ENCODE assay signal across 3 cellular contexts in the genomic region with DNA sequence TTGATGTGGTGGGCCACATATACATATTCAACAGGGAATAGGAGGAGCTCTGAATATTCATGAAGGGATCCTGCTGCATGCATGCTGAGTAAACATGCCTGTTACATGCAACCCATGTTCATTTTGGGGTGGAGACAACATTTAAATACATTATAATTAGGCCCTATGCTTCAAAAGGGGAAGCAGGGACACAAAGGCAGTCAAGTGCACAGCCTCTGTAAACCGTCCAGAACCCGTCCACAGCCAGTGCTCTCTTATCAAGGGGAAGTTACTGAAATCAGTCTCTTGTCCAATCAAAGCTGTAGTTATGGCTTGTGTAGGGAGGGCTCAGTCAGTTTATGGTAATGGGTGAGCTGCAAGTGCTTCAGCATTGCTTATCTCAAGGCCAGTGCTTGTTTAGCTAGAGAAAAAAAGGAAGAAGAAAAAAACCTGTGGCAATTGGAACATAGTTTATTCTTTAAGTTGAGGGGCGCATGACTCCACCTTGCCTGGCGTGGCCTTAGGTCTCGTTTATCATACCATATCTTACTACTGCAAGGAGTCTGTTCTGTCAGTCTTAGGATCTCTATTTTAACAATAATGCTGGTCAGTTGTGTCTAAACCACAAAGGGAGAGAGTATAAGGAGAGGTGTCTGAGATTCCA. TPM values are rescaled to one million over a fixed set of nuclear protein-coding genes. Genes with fewer than 3 reads are reported as not detected.
"Had no signal": no experiment of that assay in that cellular context is flagged by ENCODE, and none has a peak within 500 bp of the region (broad histone marks: within the 10 kb centered on the region; RNA-seq: fewer than 3 reads in every experiment).

No MANE protein-coding gene starts in this region.

RNA-seq across cellular contexts. Expression of a gene that starts 7.9 kb away (rescaled TPM):
- total RNA-seq: right atrium auricular region had no signal
- polyA plus RNA-seq: stomach, urinary bladder had no signal
